8 cellular contexts compared by ENCODE assay signal in genomic region chr16:57544129-57544653, GRCh38. TPM values are rescaled to one million over a fixed set of nuclear protein-coding genes. Genes with fewer than 3 reads are reported as not detected.
DNase-seq lines count a peak whose midpoint lies in the region; ATAC-seq and TF ChIP-seq lines count a peak whose summit lies in the region.

No MANE protein-coding gene starts in this region.

- no peaks in the 10 kb centered on the region for H3K9me3 ChIP-seq in suprapubic skin

- H3K36me3 Mint-ChIP-seq in activated naive CD4-positive, alpha-beta T cell treated with anti-CD3 and anti-CD28 coated beads, Interleukin-2, amount 50 U/mL, for 72 hours = no peaks in the 10 kb centered on the region

- no peaks in the 10 kb centered on the region for H3K27me3 ChIP-seq in suprapubic skin

- TF ChIP-seq POLR2A in suprapubic skin (IDR thresholded peaks at IDR 0.05) = no peak

- TF ChIP-seq EP300 in suprapubic skin (IDR thresholded peaks at IDR 0.05) = no peak

- H3K4me1 ChIP-seq in suprapubic skin = peaks cover 15% of the 10 kb centered on the region

- H3K27ac Mint-ChIP-seq in activated naive CD4-positive, alpha-beta T cell treated with anti-CD3 and anti-CD28 coated beads, Interleukin-2, amount 50 U/mL, for 72 hours = peak overlapping the region in 1 of 2 donors; percentile 49

- no peak for TF ChIP-seq CTCF in suprapubic skin (IDR thresholded peaks at IDR 0.05)

- DNase-seq in activated naive CD4-positive, alpha-beta T cell treated with anti-CD3 and anti-CD28 coated beads, Interleukin-2, amount 50 U/mL, for 72 hours (ENCODE audit: low spot score in 2 of 2) = no peak
- DNase-seq in suprapubic skin (ENCODE audit: low spot score in 2 of 2) (peak; percentile 41 to 43), SW480 (ENCODE audit: low spot score) (no peak), NCI-H2227 treated with DMSO at 0.1 percent for 48 hours (lab: John Stamatoyannopoulos, UW) (no peak), H4 (ENCODE audit: low spot score) (no peak)

- no peak overlapping the region for H3K4me3 ChIP-seq in suprapubic skin

- no peaks in the 10 kb centered on the region for H3K36me3 ChIP-seq in suprapubic skin

- no peak overlapping the region for H3K27ac ChIP-seq in suprapubic skin

- H3K9me3 Mint-ChIP-seq in activated naive CD4-positive, alpha-beta T cell treated with anti-CD3 and anti-CD28 coated beads, Interleukin-2, amount 50 U/mL, for 72 hours = no peaks in the 10 kb centered on the region

- ATAC-seq in GM18498 (IDR thresholded peaks at IDR 0.05; ENCODE audit: unreplicated experiment) (peak; percentile 70), GM21515 (IDR thresholded peaks at IDR 0.05; ENCODE audit: unreplicated experiment) (peak; percentile 73), HG03571 (IDR thresholded peaks at IDR 0.05; ENCODE audit: unreplicated experiment) (peak; percentile 68)
- ATAC-seq in activated naive CD4-positive, alpha-beta T cell treated with anti-CD3 and anti-CD28 coated beads, Interleukin-2, amount 50 U/mL, for 72 hours = peak; percentile 59 to 75

- WGBS in suprapubic skin = 72% methylated on average over 4 of the region's 4 CpGs

RNA-seq across cellular contexts. Expression of gene ADGRG5, which starts 1.7 kb away (rescaled TPM):
- 1 to 10 TPM; 2.6 to 5.3 TPM for total RNA-seq in activated naive CD4-positive, alpha-beta T cell treated with anti-CD3 and anti-CD28 coated beads, Interleukin-2, amount 50 U/mL, for 72 hours
- total RNA-seq in suprapubic skin = under 1 TPM in 3 of 4 donors, not detected in 1; 0.16 to 0.53 (median 0.16) TPM
- total RNA-seq in H4 (2014; rRNA removed; shearing (Covaris generic)) = not detected in 2 replicates

RNA-seq across cellular contexts. Expression of gene CCDC102A, which starts 7.8 kb away (rescaled TPM):
- 10 to 100 TPM in 1 of 2 donors, 1 to 10 TPM in 1; 5.4 to 13.9 TPM for total RNA-seq in activated naive CD4-positive, alpha-beta T cell treated with anti-CD3 and anti-CD28 coated beads, Interleukin-2, amount 50 U/mL, for 72 hours
- total RNA-seq in suprapubic skin = 10 to 100 TPM in 1 of 4 donors, 1 to 10 TPM in 3; 7.1 to 11.5 (median 8.5) TPM
- total RNA-seq in H4 (2014; rRNA removed; shearing (Covaris generic)) = 5.8 and 10.2 TPM in 2 replicates

RNA-seq across cellular contexts. Expression of gene DOK4, which starts 57.9 kb away (rescaled TPM):
- total RNA-seq in activated naive CD4-positive, alpha-beta T cell treated with anti-CD3 and anti-CD28 coated beads, Interleukin-2, amount 50 U/mL, for 72 hours = 1 to 10 TPM; 7.1 to 7.7 TPM
- total RNA-seq in suprapubic skin = 10 to 100 TPM; 29.8 to 66.8 (median 51.3) TPM
- 15.5 and 25.4 TPM in 2 replicates for total RNA-seq in H4 (2014; rRNA removed; shearing (Covaris generic))

Comparison
In these comparisons a context has a peak if more than half of its experiments do, and no peak if none do; other contexts are left out.
1. DNase-seq: peak in suprapubic skin (2 of 2); none in activated naive CD4-positive, alpha-beta T cell treated with anti-CD3 and anti-CD28 coated beads, Interleukin-2, amount 50 U/mL, for 72 hours (0 of 2), SW480 (single experiment), NCI-H2227 treated with DMSO at 0.1 percent for 48 hours (single experiment) and H4 (single experiment).
2. Peak in every context shown above with its lines, with median percentiles within 50 percentile points of each other: ATAC-seq.